ENCODE assay signal across 8 cellular contexts in genomic region chr6:32244946-32245398, GRCh38.
DNase-seq lines count a peak whose midpoint lies in the region; ATAC-seq lines count a peak whose summit lies in the region.

No MANE protein-coding gene starts in this region.

- DNase-seq in NCI-H1436 (lab: John Stamatoyannopoulos, UW) = peak; percentile 30
- no peak for DNase-seq in NCI-H1436 treated with DMSO at 0.1 percent for 48 hours (lab: John Stamatoyannopoulos, UW)
- DNase-seq in NCI-H1105 treated with DMSO at 0.1 percent for 48 hours (lab: John Stamatoyannopoulos, UW) = peak; percentile 43
- peak; percentile 36 for DNase-seq in activated CD4-positive, CD25-positive, alpha-beta regulatory T cell treated with anti-CD3 and anti-CD28 coated beads, Interleukin-2, amount 50 U/mL, for 16 hours (ENCODE audit: low read depth, low spot score)
- DNase-seq in central memory CD4-positive, alpha-beta T cell = peak; percentile 52
- peak; percentile 94 for DNase-seq in left kidney (ENCODE audit: low read depth, low spot score)
- peak; percentile 65 to 71 for DNase-seq in stimulated activated CD4-positive, alpha-beta T cell treated with anti-CD3 and anti-CD28 coated beads, Interleukin-1b, Interleukin-23, amount 100 ng/mL, for 4 hours (ENCODE audit: low read depth in 2 of 2)

- no peak for ATAC-seq in HG03159 (IDR thresholded peaks at IDR 0.05; ENCODE audit: unreplicated experiment)
